ENCODE assay signal across 19 cellular contexts in genomic region chr21:26941436-26941835, GRCh38. TPM values are rescaled to one million over a fixed set of nuclear protein-coding genes. Genes with fewer than 3 reads are reported as not detected.
DNase-seq lines count a peak whose midpoint lies in the region; ATAC-seq, FAIRE-seq and TF ChIP-seq lines count a peak whose summit lies in the region.
"Had no signal": no experiment of that assay in that cellular context is flagged by ENCODE, and none has a peak within 500 bp of the region (broad histone marks: within the 10 kb centered on the region; RNA-seq: fewer than 3 reads in every experiment).

No MANE protein-coding gene starts in this region.

- no peaks in the 10 kb centered on the region for H3K9me3 Mint-ChIP-seq in HFFc6
- H3K9me3 Mint-ChIP-seq in stimulated activated memory B cell treated with anti-CD40 and anti-IgM and Interleukin-4, amounts not matched to agents 10 μg/mL and 1 μg/mL and 100 μg/mL, for 72 hours, result peaks cover 2% of the 10 kb centered on the region

- TF ChIP-seq CTCF in HFFc6 (IDR thresholded peaks at IDR 0.05), result no peak
- TF ChIP-seq CTCF in bronchial epithelial cell (IDR thresholded peaks at IDR 0.05; ENCODE audit: insufficient read depth, low read length, severe bottlenecking), result no peak
- TF ChIP-seq CTCF in esophagus muscularis mucosa (IDR thresholded peaks at IDR 0.05), result no peak
- TF ChIP-seq CTCF in stomach (IDR thresholded peaks at IDR 0.05), result no peak

- peak overlapping the region; percentile 32; the same call in 1 of the 2 replicates for H3K27ac Mint-ChIP-seq in HFFc6
- H3K27ac Mint-ChIP-seq in stimulated activated memory B cell treated with anti-CD40 and anti-IgM and Interleukin-4, amounts not matched to agents 10 μg/mL and 1 μg/mL and 100 μg/mL, for 72 hours, result no peak overlapping the region

- no peak overlapping the region for H3K4me3 Mint-ChIP-seq in HFFc6
- no peak overlapping the region for H3K4me3 Mint-ChIP-seq in stimulated activated memory B cell treated with anti-CD40 and anti-IgM and Interleukin-4, amounts not matched to agents 10 μg/mL and 1 μg/mL and 100 μg/mL, for 72 hours

- DNase-seq in HFFc6 (peak; percentile 55), bronchial epithelial cell (ENCODE audit: low read depth) (peak; percentile 70), kidney glomerular epithelial cell (lab: John Stamatoyannopoulos, UW) (peak; percentile 2), esophagus muscularis mucosa (ENCODE audit: extremely low spot score) (no peak), stomach (no peak)
- no peak for DNase-seq in activated effector memory CD4-positive, alpha-beta T cell treated with anti-CD3 and anti-CD28 coated beads, Interleukin-2, amount 50 U/mL, for 16 hours
- DNase-seq: COR-L47, DMS53, NCI-H1436, NCI-H2029 treated with DMSO at 0.1 percent for 48 hours, NCI-H510A treated with DMSO at 0.1 percent for 48 hours, RPMI8226, SJCRH30 had no signal

- no peak for FAIRE-seq in bronchial epithelial cell (lab: Jason Lieb, UNC)
- FAIRE-seq: GM12891, K562 had no signal

- H3K27me3 ChIP-seq in bronchial epithelial cell (ENCODE audit: control insufficient read depth, insufficient read depth, low read length) (no peaks in the 10 kb centered on the region), esophagus muscularis mucosa (no peaks in the 10 kb centered on the region), stomach (no peaks in the 10 kb centered on the region)
- H3K27me3 ChIP-seq: SJCRH30 had no signal

- H3K9me3 ChIP-seq in esophagus muscularis mucosa (no peaks in the 10 kb centered on the region), stomach (no peaks in the 10 kb centered on the region)
- H3K9me3 ChIP-seq: SJCRH30 had no signal

- H3K36me3 ChIP-seq in bronchial epithelial cell (ENCODE audit: control insufficient read depth, insufficient read depth, low read length), result no peaks in the 10 kb centered on the region
- no peaks in the 10 kb centered on the region for H3K36me3 ChIP-seq in esophagus muscularis mucosa
- H3K36me3 ChIP-seq in stomach, result no peaks in the 10 kb centered on the region

- H3K36me3 Mint-ChIP-seq in HFFc6 (ENCODE audit: low read depth), result peaks cover 10% of the 10 kb centered on the region; the same call in 1 of the 2 replicates
- H3K36me3 Mint-ChIP-seq in stimulated activated memory B cell treated with anti-CD40 and anti-IgM and Interleukin-4, amounts not matched to agents 10 μg/mL and 1 μg/mL and 100 μg/mL, for 72 hours, result no peaks in the 10 kb centered on the region

- H3K4me3 ChIP-seq in bronchial epithelial cell (ENCODE audit: low read depth, low read length), result no peak overlapping the region
- H3K4me3 ChIP-seq in esophagus muscularis mucosa, result no peak overlapping the region
- H3K4me3 ChIP-seq in stomach, result no peak overlapping the region
- H3K4me3 ChIP-seq: K562, SJCRH30 had no signal

- H3K27ac ChIP-seq in esophagus muscularis mucosa (replicated peaks in 1 of 4), result no peak overlapping the region
- H3K27ac ChIP-seq in stomach, result no peak overlapping the region
- H3K27ac ChIP-seq: C4-2B, SJCRH30 had no signal

- H3K4me1 ChIP-seq in esophagus muscularis mucosa, result peaks cover 6 to 55% (median 41%) of the 10 kb centered on the region in 4 donors
- H3K4me1 ChIP-seq in stomach, result peaks cover 0 to 17% (median 8%) of the 10 kb centered on the region in 4 donors

- no peak for ATAC-seq in stimulated activated memory B cell treated with anti-CD40 and anti-IgM and Interleukin-4, amounts not matched to agents 10 μg/mL and 1 μg/mL and 100 μg/mL, for 72 hours
- ATAC-seq: HCT116, K562 had no signal

- no peak for TF ChIP-seq POLR2A in esophagus muscularis mucosa (IDR thresholded peaks at IDR 0.05; ENCODE audit: low read depth)
- no peak for TF ChIP-seq POLR2A in stomach (IDR thresholded peaks at IDR 0.05)

- no peak for TF ChIP-seq EP300 in esophagus muscularis mucosa (IDR thresholded peaks at IDR 0.05)
- TF ChIP-seq EP300 in stomach (IDR thresholded peaks at IDR 0.05), result no peak

- intact Hi-C loops in esophagus muscularis mucosa (cut with DNase I), result no loop called here
- intact Hi-C loops in stomach (cut with DNase I; ENCODE audit: low total_unique reads), result no loop called here

- no peaks in the 10 kb centered on the region for H3K27me3 Mint-ChIP-seq in HFFc6 (ENCODE audit: insufficient read depth)
- no peaks in the 10 kb centered on the region for H3K27me3 Mint-ChIP-seq in stimulated activated memory B cell treated with anti-CD40 and anti-IgM and Interleukin-4, amounts not matched to agents 10 μg/mL and 1 μg/mL and 100 μg/mL, for 72 hours

- peaks cover 56% of the 10 kb centered on the region for H3K4me1 Mint-ChIP-seq in HFFc6 (ENCODE audit: low read depth)
- H3K4me1 Mint-ChIP-seq in stimulated activated memory B cell treated with anti-CD40 and anti-IgM and Interleukin-4, amounts not matched to agents 10 μg/mL and 1 μg/mL and 100 μg/mL, for 72 hours, result no peaks in the 10 kb centered on the region

- WGBS in esophagus muscularis mucosa, result 52% methylated on average over 1 of the region's 1 CpG
- WGBS in stomach, 5 donors, result 66 to 90% (median 74%) methylated on average over 1 of the region's 1 CpG

RNA-seq across cellular contexts. Expression of gene ADAMTS5, which starts 25.5 kb away (rescaled TPM):
- 10 to 100 TPM in 1 of 6 experiments, 1 to 10 TPM in 5; 5.5 to 13.7 (median 6.7) TPM for total RNA-seq in HFFc6 (2021; fragmentation: NEBNext Ultra II Directional; extraction: Animal tissue kit (Norgen Biotek cat#: 25700))
- 0.26 TPM in 1 of 2 replicates, not detected in the other for total RNA-seq in bronchial epithelial cell
- total RNA-seq in esophagus muscularis mucosa, result 10 to 100 TPM; 14.4 to 34.5 (median 20.8) TPM
- 10 to 100 TPM in 2 of 5 donors, 1 to 10 TPM in 3; 1.4 to 52.0 (median 6.7) TPM for total RNA-seq in stomach
- 1 to 10 TPM in 2 of 3 donors, under 1 TPM in 1; 0.55 to 2.4 (median 2.2) TPM for polyA plus RNA-seq in stomach
- total RNA-seq: G401, K562 had no signal
- polyA plus RNA-seq: K562 had no signal

Comparison
In these comparisons a context has a peak if more than half of its experiments do, and no peak if none do; other contexts are left out.
1. DNase-seq: peak in HFFc6 (single experiment), bronchial epithelial cell (single experiment) and kidney glomerular epithelial cell (single experiment); none in esophagus muscularis mucosa (single experiment), activated effector memory CD4-positive, alpha-beta T cell treated with anti-CD3 and anti-CD28 coated beads, Interleukin-2, amount 50 U/mL, for 16 hours (single experiment) and stomach (single experiment).